In genomic region chr6:52544325-52545022, GRCh38 we compare ENCODE assay signal across 13 cellular contexts. TPM values are rescaled to one million over a fixed set of nuclear protein-coding genes. Genes with fewer than 3 reads are reported as not detected.
DNase-seq lines count a peak whose midpoint lies in the region; ATAC-seq, FAIRE-seq and TF ChIP-seq lines count a peak whose summit lies in the region.
"Had no signal": no experiment of that assay in that cellular context is flagged by ENCODE, and none has a peak within 500 bp of the region (broad histone marks: within the 10 kb centered on the region; RNA-seq: fewer than 3 reads in every experiment).

No MANE protein-coding gene starts in this region.

- no peak overlapping the region for H2BK20ac ChIP-seq in H9 (ENCODE audit: low read depth, low read length, poor library complexity, severe bottlenecking)

- H3K23ac ChIP-seq in H9 (ENCODE audit: insufficient read length, low read depth, low read length): no peak overlapping the region

- in situ Hi-C loops in HepG2 (cut with HindIII; ENCODE audit: extremely low pct_ligation_motif_present, low pct_unique_long_range_greater_than_20kb): no loop called here

- H4K8ac ChIP-seq in H9 (replicated peaks; ENCODE audit: insufficient read length, low read depth, low read length): no peak overlapping the region

- TF ChIP-seq CTCF in H9 (conservative IDR thresholded peaks at IDR 0.05) (no peak), VCaP (conservative IDR thresholded peaks at IDR 0.05) (no peak), HepG2 (CRISPR knock-in tag; IDR thresholded peaks at IDR 0.05) (no peak)

- no peaks in the 10 kb centered on the region for H3K23me2 ChIP-seq in H9 (ENCODE audit: insufficient read length, low read depth, low read length, poor library complexity, severe bottlenecking)

- CTCF ChIA-PET in HepG2 (lab: Yijun Ruan, JAX; ENCODE audit: low intra/inter-chr PET ratio, low total read pairs): interaction anchor here (1.5 kb wide), 1 partner anchor 54 kb away, joined by 4 read pairs; no protein-coding TSS in a partner anchor

- no peak for TF ChIP-seq POLR2A in HepG2 (IDR thresholded peaks at IDR 0.05; ENCODE audit: insufficient read depth in 1 of 2, low read depth in 2 of 2, low read length in 2 of 2)

- H3K18ac ChIP-seq in H9 (ENCODE audit: insufficient read length, low read depth, low read length): no peak overlapping the region

- peak overlapping the region in 2 of 3 experiments; percentile 28 to 73; a peak in 4 of 7 replicates for H3K27ac Mint-ChIP-seq in H9
- no peak overlapping the region for H3K27ac Mint-ChIP-seq in activated T-helper 1 cell treated with anti-CD3 and anti-CD28 coated beads, Interleukin-12 subunit alpha, Interleukin-12 subunit beta, Interleukin-2, Interleukin-4 antibody, amounts not matched to agents 30 ng/mL and 10 ng/mL and 1 ng/mL, durations not matched to agents 14 hours and 24 hours and 36 hours

- POLR2A ChIA-PET in HepG2 (lab: Yijun Ruan, JAX): interaction anchor here (0.5 to 4.3 kb wide), 23 partner anchors 9 to 192 kb away, joined by 3 to 36 read pairs (median 7); partner anchors contain the start of genes EFHC1 and TRAM2

- H3K4me2 ChIP-seq in H9 (ENCODE audit: insufficient read depth, insufficient read length, low read length) (no peak overlapping the region), HepG2 (ENCODE audit: low read depth, low read length) (peak overlapping the region; percentile 77)

- no peak overlapping the region for H3K4ac ChIP-seq in H9 (ENCODE audit: low read depth, low read length)

- no peaks in the 10 kb centered on the region for H3K9me3 Mint-ChIP-seq in H9
- H3K9me3 Mint-ChIP-seq in activated T-cell treated with anti-CD3 and anti-CD28 coated beads, Interleukin-2, amount 50 U/mL, for 4 hours: no peaks in the 10 kb centered on the region
- no peaks in the 10 kb centered on the region for H3K9me3 Mint-ChIP-seq in activated T-helper 1 cell treated with anti-CD3 and anti-CD28 coated beads, Interleukin-12 subunit alpha, Interleukin-12 subunit beta, Interleukin-2, Interleukin-4 antibody, amounts not matched to agents 30 ng/mL and 10 ng/mL and 1 ng/mL, durations not matched to agents 14 hours and 24 hours and 36 hours

- TF ChIP-seq RAD21 in HepG2 (CRISPR knock-in tag; IDR thresholded peaks at IDR 0.05): no peak

- peak overlapping the region; percentile 1 to 31 (median 30); a peak in 5 of 6 replicates for H3K4me3 ChIP-seq in HepG2 (replicated peaks in 1 of 3; ENCODE audit: insufficient read depth in 1 of 3, low read depth in 2 of 3, low read length in 3 of 3)
- H3K4me3 ChIP-seq in stomach smooth muscle (ENCODE audit: low read length in 2 of 2): peak overlapping the region in 1 of 2 donors; percentile 35
- H3K4me3 ChIP-seq: mucosa of descending colon, Peyer's patch had no signal

- H3K79me1 ChIP-seq in H9 (ENCODE audit: insufficient read depth, low read depth, low read length, poor library complexity, severe bottlenecking): no peaks in the 10 kb centered on the region

- no TSS peak for BruUV-seq in HepG2 (replicated peaks; lab: Mats Ljungman, UMichigan)

- ATAC-seq in HepG2: peak; percentile 63
- no peak for ATAC-seq in activated T-cell treated with anti-CD3 and anti-CD28 coated beads, Interleukin-2, amount 50 U/mL, for 4 hours

- no peaks in the 10 kb centered on the region for H3K9me3 ChIP-seq in H9 (ENCODE audit: control insufficient read depth, low read depth, low read length)
- H3K9me3 ChIP-seq in HepG2 (ENCODE audit: low read length): no peaks in the 10 kb centered on the region
- H3K9me3 ChIP-seq in stomach smooth muscle (ENCODE audit: control insufficient read depth in 2 of 2, low read length in 2 of 2): no peaks in the 10 kb centered on the region
- H3K9me3 ChIP-seq: mucosa of descending colon, Peyer's patch had no signal

- H3K27ac ChIP-seq in H9 (ENCODE audit: insufficient read length, low read depth, low read length): no peak overlapping the region
- peak overlapping the region; percentile 72 for H3K27ac ChIP-seq in VCaP
- H3K27ac ChIP-seq in HepG2 (ENCODE audit: extremely low read length, insufficient read depth, low read length): peak overlapping the region; percentile 77
- H3K27ac ChIP-seq in stomach smooth muscle (ENCODE audit: low read length): peak overlapping the region; percentile 58

- no peak overlapping the region for H3K56ac ChIP-seq in H9 (ENCODE audit: insufficient read length, low read depth, low read length)

- H2BK5ac ChIP-seq in H9 (ENCODE audit: insufficient read length, low read length): no peak overlapping the region

- FAIRE-seq in HepG2 (lab: Jason Lieb, UNC): no peak

- H4K20me1 ChIP-seq in H9 (ENCODE audit: control insufficient read depth, insufficient read depth, insufficient read length) (no peaks in the 10 kb centered on the region), HepG2 (ENCODE audit: insufficient read depth, low read length) (no peaks in the 10 kb centered on the region)

- no peak overlapping the region for H2BK12ac ChIP-seq in H9 (ENCODE audit: insufficient read length, low read depth, low read length)

- peaks cover 10% of the 10 kb centered on the region; the same call in 1 of the 2 replicates for H3K79me2 ChIP-seq in H9 (ENCODE audit: insufficient read depth, low read length)
- peaks cover 87% of the 10 kb centered on the region for H3K79me2 ChIP-seq in HepG2 (ENCODE audit: insufficient read depth, low read length)

- no peak overlapping the region for H3T11ph ChIP-seq in H9 (ENCODE audit: low read length)

- H2AFZ ChIP-seq in H9 (ENCODE audit: low read length): no peak overlapping the region
- no peak overlapping the region for H2AFZ ChIP-seq in HepG2 (ENCODE audit: low read length)

- no peak overlapping the region for H3K14ac ChIP-seq in H9 (ENCODE audit: insufficient read depth, low read length)

- H3K9ac ChIP-seq in H9 (ENCODE audit: extremely low read depth, insufficient read length, low read length) (no peak overlapping the region), HepG2 (ENCODE audit: insufficient read depth, low read depth, low read length) (peak overlapping the region; percentile 55), stomach smooth muscle (ENCODE audit: low read length in 2 of 2) (no peak overlapping the region)

- H3K4me1 ChIP-seq in H9 (ENCODE audit: insufficient read depth, low read length): peaks cover 12% of the 10 kb centered on the region
- H3K4me1 ChIP-seq in HepG2 (ENCODE audit: insufficient read depth, low read length): peaks cover 100% of the 10 kb centered on the region
- peaks cover 71% of the 10 kb centered on the region for H3K4me1 ChIP-seq in stomach smooth muscle (ENCODE audit: control insufficient read depth, insufficient read depth, low read length)

- no peak overlapping the region for H2BK15ac ChIP-seq in H9 (ENCODE audit: low read depth, low read length)

- no peak overlapping the region for H2AK5ac ChIP-seq in H9 (ENCODE audit: insufficient read length, low read length)

- no peak overlapping the region for H2BK120ac ChIP-seq in H9 (ENCODE audit: low read depth, low read length, poor library complexity, severe bottlenecking)

- TF ChIP-seq EP300 in HepG2 (IDR thresholded peaks at IDR 0.05; ENCODE audit: low read depth in 2 of 2, low read length in 2 of 2) (peak in 1 of 2 experiments; percentile 90; a peak in 2 of 4 replicates), HepG2 (CRISPR knock-in tag; IDR thresholded peaks at IDR 0.05; ENCODE audit: borderline replicate concordance) (peak; percentile 63; the same call in 1 of the 2 replicates)

- H3K27me3 ChIP-seq in H9 (ENCODE audit: insufficient read depth, low read length): no peaks in the 10 kb centered on the region
- no peaks in the 10 kb centered on the region for H3K27me3 ChIP-seq in HepG2 (ENCODE audit: control insufficient read depth in 1 of 2, insufficient read depth in 2 of 2, low read length in 2 of 2)
- H3K27me3 ChIP-seq in stomach smooth muscle (ENCODE audit: control insufficient read depth in 1 of 2, insufficient read depth in 2 of 2, low read length in 2 of 2): no peaks in the 10 kb centered on the region
- H3K27me3 ChIP-seq: Peyer's patch had no signal

- no CpG with 5 or more reads among the region's 9 CpGs for WGBS in H9 (ENCODE audit: extremely low coverage, insufficient read length, low lambda C conversion rate)
- 1% methylated on average over 9 of the region's 9 CpGs for WGBS in HepG2 (ENCODE audit: low lambda C conversion rate)

- H4K91ac ChIP-seq in H9 (ENCODE audit: insufficient read length, low read depth, low read length): no peak overlapping the region

- H3K4me3 Mint-ChIP-seq in H9: no peak overlapping the region
- no peak overlapping the region for H3K4me3 Mint-ChIP-seq in activated T-cell treated with anti-CD3 and anti-CD28 coated beads, Interleukin-2, amount 50 U/mL, for 4 hours
- H3K4me3 Mint-ChIP-seq in activated T-helper 1 cell treated with anti-CD3 and anti-CD28 coated beads, Interleukin-12 subunit alpha, Interleukin-12 subunit beta, Interleukin-2, Interleukin-4 antibody, amounts not matched to agents 30 ng/mL and 10 ng/mL and 1 ng/mL, durations not matched to agents 14 hours and 24 hours and 36 hours: no peak overlapping the region

- peaks cover 44 to 53% of the 10 kb centered on the region in 2 experiments for H3K4me1 Mint-ChIP-seq in H9
- peaks cover 11% of the 10 kb centered on the region for H3K4me1 Mint-ChIP-seq in activated T-cell treated with anti-CD3 and anti-CD28 coated beads, Interleukin-2, amount 50 U/mL, for 4 hours (ENCODE audit: low read depth)
- peaks cover 17% of the 10 kb centered on the region for H3K4me1 Mint-ChIP-seq in activated T-helper 1 cell treated with anti-CD3 and anti-CD28 coated beads, Interleukin-12 subunit alpha, Interleukin-12 subunit beta, Interleukin-2, Interleukin-4 antibody, amounts not matched to agents 30 ng/mL and 10 ng/mL and 1 ng/mL, durations not matched to agents 14 hours and 24 hours and 36 hours (ENCODE audit: low read depth)

- no peaks in the 10 kb centered on the region for H3K27me3 Mint-ChIP-seq in H9 (ENCODE audit: low read depth)
- H3K27me3 Mint-ChIP-seq in activated T-cell treated with anti-CD3 and anti-CD28 coated beads, Interleukin-2, amount 50 U/mL, for 4 hours (ENCODE audit: low read depth): no peaks in the 10 kb centered on the region
- H3K27me3 Mint-ChIP-seq in activated T-helper 1 cell treated with anti-CD3 and anti-CD28 coated beads, Interleukin-12 subunit alpha, Interleukin-12 subunit beta, Interleukin-2, Interleukin-4 antibody, amounts not matched to agents 30 ng/mL and 10 ng/mL and 1 ng/mL, durations not matched to agents 14 hours and 24 hours and 36 hours (ENCODE audit: insufficient read depth): no peaks in the 10 kb centered on the region

- no peaks in the 10 kb centered on the region for H3K36me3 Mint-ChIP-seq in H9 (ENCODE audit: insufficient read depth in 1 of 3, low read depth in 3 of 3)
- H3K36me3 Mint-ChIP-seq in activated T-cell treated with anti-CD3 and anti-CD28 coated beads, Interleukin-2, amount 50 U/mL, for 4 hours (ENCODE audit: insufficient read depth): peaks cover 8% of the 10 kb centered on the region
- no peaks in the 10 kb centered on the region for H3K36me3 Mint-ChIP-seq in activated T-helper 1 cell treated with anti-CD3 and anti-CD28 coated beads, Interleukin-12 subunit alpha, Interleukin-12 subunit beta, Interleukin-2, Interleukin-4 antibody, amounts not matched to agents 30 ng/mL and 10 ng/mL and 1 ng/mL, durations not matched to agents 14 hours and 24 hours and 36 hours (ENCODE audit: low read depth)

- intact Hi-C loops in HepG2 (cut with micrococcal nuclease; ENCODE audit: unreplicated experiment): loop anchor here (1.0 to 2.0 kb wide), 4 partner anchors 27 to 124 kb away; partner anchors contain the start of genes EFHC1 and TRAM2
- intact Hi-C loops in activated T-helper 1 cell treated with anti-CD3 and anti-CD28 coated beads, Interleukin-12 subunit alpha, Interleukin-12 subunit beta, Interleukin-2, Interleukin-4 antibody, amounts not matched to agents 30 ng/mL and 10 ng/mL and 1 ng/mL, durations not matched to agents 14 hours and 24 hours and 36 hours (cut with micrococcal nuclease): no loop called here

- H3K36me3 ChIP-seq in HepG2 (replicated peaks in 1 of 2; ENCODE audit: control insufficient read depth in 1 of 2, insufficient read depth in 2 of 2, low read length in 2 of 2) (peaks cover 6 to 15% of the 10 kb centered on the region in 2 experiments), stomach smooth muscle (ENCODE audit: control insufficient read depth in 2 of 2, insufficient read depth in 2 of 2, low read length in 2 of 2) (no peaks in the 10 kb centered on the region)
- H3K36me3 ChIP-seq: Peyer's patch had no signal

- no peak overlapping the region for H4K5ac ChIP-seq in H9 (ENCODE audit: insufficient read length, low read depth, low read length)

- no peak for DNase-seq in H9
- peak; percentile 77 for DNase-seq in HepG2 (ENCODE audit: low spot score)
- no peak for DNase-seq in NCI-H1436 treated with DMSO at 0.1 percent for 48 hours (lab: John Stamatoyannopoulos, UW)
- no peak for DNase-seq in activated T-cell treated with anti-CD3 and anti-CD28 coated beads, Interleukin-2, amount 50 U/mL, for 4 hours
- DNase-seq in activated T-cell treated with anti-CD3 and anti-CD28 coated beads for 4 hours: no peak
- DNase-seq in activated T-helper 1 cell treated with anti-CD3 and anti-CD28 coated beads, Interleukin-12 subunit alpha, Interleukin-12 subunit beta, Interleukin-2, Interleukin-4 antibody, amounts not matched to agents 30 ng/mL and 10 ng/mL and 1 ng/mL, durations not matched to agents 14 hours and 24 hours and 36 hours (ENCODE audit: low spot score): no peak
- DNase-seq: central memory CD4-positive, alpha-beta T cell; glutamatergic neuron; mucosa of descending colon; NCI-H187 treated with DMSO at 0.1 percent for 48 hours; Peyer's patch had no signal

RNA-seq across cellular contexts. Expression of gene TRAM2, which starts 32.4 kb away (rescaled TPM):
- total RNA-seq in H9 (2021): 20.5 and 21.2 TPM in 2 replicates
- 40.5 and 49.1 TPM in 2 replicates for total RNA-seq in HepG2 (2016; rRNA removed; fragmentation: Illumina TruSeq; extraction: Trizol)
- 4.0 and 4.7 TPM in 2 replicates for total RNA-seq in HepG2 (2016; cell fraction: cytosol; rRNA removed; fragmentation: Illumina TruSeq; extraction: Trizol; ENCODE audit: low read depth)
- total RNA-seq in HepG2 (2016; cell fraction: insoluble cytoplasmic fraction; rRNA removed; fragmentation: Illumina TruSeq; extraction: Trizol): 36.8 and 47.0 TPM in 2 replicates
- 24.9 and 25.7 TPM in 2 replicates for total RNA-seq in HepG2 (2016; cell fraction: membrane; rRNA removed; fragmentation: Illumina TruSeq; extraction: Trizol)
- total RNA-seq in HepG2 (2016; cell fraction: nucleus; rRNA removed; fragmentation: Illumina TruSeq; extraction: Trizol): 50.0 and 60.1 TPM in 2 replicates
- 68.2 and 72.5 TPM in 2 replicates for polyA plus RNA-seq in HepG2 (2011; rRNA removed)
- polyA plus RNA-seq in HepG2 (2011; cell fraction: cytosol; rRNA removed): 51.1 and 62.3 TPM in 2 replicates
- polyA plus RNA-seq in HepG2 (2011; cell fraction: nucleus; rRNA removed): 100.0 and 109 TPM in 2 replicates
- 42.0 and 55.5 TPM in 2 replicates for polyA plus RNA-seq in HepG2 (2012)
- polyA plus RNA-seq in HepG2 (2016; cell fraction: cytosol; fragmentation: Illumina TruSeq; extraction: Trizol; ENCODE audit: low read depth): 2.3 and 2.5 TPM in 2 replicates
- 27.8 and 31.3 TPM in 2 replicates for polyA plus RNA-seq in HepG2 (2016; cell fraction: insoluble cytoplasmic fraction; fragmentation: Illumina TruSeq; extraction: Trizol; ENCODE audit: low read depth)
- polyA plus RNA-seq in HepG2 (2016; cell fraction: membrane; fragmentation: Illumina TruSeq; extraction: Trizol; ENCODE audit: low read depth): 11.1 and 12.4 TPM in 2 replicates
- 72.8 and 73.2 TPM in 2 replicates for polyA plus RNA-seq in HepG2 (2016; cell fraction: nucleus; fragmentation: Illumina TruSeq; extraction: Trizol; ENCODE audit: insufficient read depth, low read depth)
- 21.3 and 119 TPM in 2 replicates for polyA minus RNA-seq in HepG2 (2011; rRNA and poly(A)+ RNA removed; ENCODE audit: low replicate concordance)
- 67.1 and 80.2 TPM in 2 replicates for polyA minus RNA-seq in HepG2 (2011; cell fraction: cytosol; rRNA and poly(A)+ RNA removed)
- polyA minus RNA-seq in HepG2 (2011; cell fraction: nucleus; rRNA and poly(A)+ RNA removed): 60.0 and 64.5 TPM in 2 replicates
- total RNA-seq in activated T-cell treated with anti-CD3 and anti-CD28 coated beads, Interleukin-2, amount 50 U/mL, for 4 hours: 1 to 10 TPM; 1.6 to 2.9 (median 2.4) TPM
- 2.1 and 2.5 TPM in 2 replicates for total RNA-seq in activated T-helper 1 cell treated with anti-CD3 and anti-CD28 coated beads, Interleukin-12 subunit alpha, Interleukin-12 subunit beta, Interleukin-2, Interleukin-4 antibody, amounts not matched to agents 30 ng/mL and 10 ng/mL and 1 ng/mL, durations not matched to agents 14 hours and 24 hours and 36 hours
